13 cellular contexts compared by ENCODE assay signal in genomic region chr11:62755086-62755615, GRCh38. TPM values are rescaled to one million over a fixed set of nuclear protein-coding genes. Genes with fewer than 3 reads are reported as not detected.
DNase-seq lines count a peak whose midpoint lies in the region; ATAC-seq, FAIRE-seq and TF ChIP-seq lines count a peak whose summit lies in the region.
"Had no signal": no experiment of that assay in that cellular context is flagged by ENCODE, and none has a peak within 500 bp of the region (broad histone marks: within the 10 kb centered on the region; RNA-seq: fewer than 3 reads in every experiment).

No MANE protein-coding gene starts in this region.

- H3K27ac Mint-ChIP-seq in CD8-positive, alpha-beta memory T cell: peak overlapping the region in 4 of 8 donors; percentile 1 to 69 (median 57)
- no peak overlapping the region for H3K27ac Mint-ChIP-seq in natural killer cell treated with Interleukin-12 subunit alpha and Interleukin-12 subunit beta and Interleukin-15 and Interleukin-18, amount 100 ng/mL, for 72 hours
- peak overlapping the region in 1 of 7 donors; percentile 15 for H3K27ac Mint-ChIP-seq in CD14-positive monocyte

- no peak overlapping the region for H3K27ac ChIP-seq in CD8-positive, alpha-beta memory T cell (ENCODE audit: low read depth, low read length)
- H3K27ac ChIP-seq in KMS-11: no peak overlapping the region
- no peak overlapping the region for H3K27ac ChIP-seq in K562 (ENCODE audit: extremely low read depth, low read depth, low read length)

- in situ Hi-C loops in K562 (cut with MboI): no loop called here

- CTCF ChIA-PET in CD8-positive, alpha-beta memory T cell (lab: Charles Lee): interaction anchor here (0.6 to 3.6 kb wide), 2 partner anchors 14 to 51 kb away, joined by 3 to 31 read pairs; partner anchors contain the start of gene TAF6L
- CTCF ChIA-PET in K562 (lab: Yijun Ruan, JAX; ENCODE audit: low intra/inter-chr PET ratio): no interaction called here

- H3K9me1 ChIP-seq in K562 (ENCODE audit: control insufficient read depth, insufficient read depth, low read length): no peaks in the 10 kb centered on the region

- POLR2A ChIA-PET in CD8-positive, alpha-beta memory T cell (lab: Charles Lee): interaction anchor here (0.8 to 3.2 kb wide), 5 partner anchors 16 to 133 kb away, joined by 3 to 32 read pairs (median 21); partner anchors contain the start of genes B3GAT3, GNG3, TAF6L and TMEM179B
- POLR2A ChIA-PET in K562 (lab: Yijun Ruan, JAX): interaction anchor here (1.5 to 2.7 kb wide), 7 partner anchors 9 to 100 kb away, joined by 5 to 27 read pairs (median 12); partner anchors contain the start of genes BSCL2, C11orf98, CSKMT and GNG3

- peaks cover 14% of the 10 kb centered on the region for H3K36me3 ChIP-seq in CD8-positive, alpha-beta memory T cell (ENCODE audit: insufficient read depth, low read length)
- no peaks in the 10 kb centered on the region for H3K36me3 ChIP-seq in KMS-11 (ENCODE audit: insufficient read depth)
- peaks cover 17% of the 10 kb centered on the region; the same call in 1 of the 3 replicates for H3K36me3 ChIP-seq in K562 (ENCODE audit: control insufficient read depth, insufficient read depth, low read length)

- no peak for TF ChIP-seq CTCF in KMS-11 (conservative IDR thresholded peaks at IDR 0.05; ENCODE audit: low read depth, low read length)
- TF ChIP-seq CTCF in K562 (IDR thresholded peaks at IDR 0.05 in 2 of 3, conservative IDR thresholded peaks at IDR 0.05 in 1 of 3; ENCODE audit: insufficient read depth in 2 of 3, low read depth in 1 of 3, low read length in 3 of 3): no peak
- TF ChIP-seq CTCF in CD14-positive monocyte (IDR thresholded peaks at IDR 0.05): no peak

- no peak for TF ChIP-seq POLR2A in K562 (conservative IDR thresholded peaks at IDR 0.05)

- no peak for DNase-seq in CD8-positive, alpha-beta memory T cell
- DNase-seq in K562 (ENCODE audit: extremely low read depth in 1 of 4, low spot score in 3 of 4): no peak
- DNase-seq in natural killer cell treated with Interleukin-12 subunit alpha and Interleukin-12 subunit beta and Interleukin-15 and Interleukin-18, amount 100 ng/mL, for 72 hours (ENCODE audit: low spot score): no peak
- DNase-seq in CD14-positive monocyte (ENCODE audit: low spot score): no peak
- DNase-seq: activated gamma-delta T cell; cortex of kidney; KG1; left ventricle myocardium inferior; psoas muscle; stimulated activated CD4-positive, alpha-beta T cell treated with anti-CD3 and anti-CD28 coated beads, Interleukin-2, amount 100 ng/mL, for 48 hours had no signal

- no peak for TF ChIP-seq EP300 in K562 (IDR thresholded peaks at IDR 0.05; ENCODE audit: low read length)

- ATAC-seq in K562 (no peak), GM18511 (IDR thresholded peaks at IDR 0.05; ENCODE audit: unreplicated experiment) (no peak), HG03439 (IDR thresholded peaks at IDR 0.05; ENCODE audit: unreplicated experiment) (no peak)
- ATAC-seq in natural killer cell treated with Interleukin-12 subunit alpha and Interleukin-12 subunit beta and Interleukin-15 and Interleukin-18, amount 100 ng/mL, for 72 hours: no peak

- no peak for FAIRE-seq in K562 (lab: Jason Lieb, UNC)

- H4K20me1 ChIP-seq in KMS-11 (ENCODE audit: insufficient read depth): no peaks in the 10 kb centered on the region
- H4K20me1 ChIP-seq in K562 (replicated peaks; ENCODE audit: control insufficient read depth, insufficient read depth, low read length): no peaks in the 10 kb centered on the region

- peaks cover 21 to 30% (median 28%) of the 10 kb centered on the region in 3 donors for H3K4me1 Mint-ChIP-seq in CD8-positive, alpha-beta memory T cell
- peaks cover 0 to 3% of the 10 kb centered on the region in 2 donors for H3K4me1 Mint-ChIP-seq in natural killer cell treated with Interleukin-12 subunit alpha and Interleukin-12 subunit beta and Interleukin-15 and Interleukin-18, amount 100 ng/mL, for 72 hours (ENCODE audit: low read depth in 2 of 2)
- H3K4me1 Mint-ChIP-seq in CD14-positive monocyte: peaks cover 16% of the 10 kb centered on the region

- no peaks in the 10 kb centered on the region for H3K27me3 ChIP-seq in CD8-positive, alpha-beta memory T cell (ENCODE audit: insufficient read depth, low read length, poor library complexity, severe bottlenecking)
- H3K27me3 ChIP-seq in KMS-11 (ENCODE audit: insufficient read depth, low read depth) (no peaks in the 10 kb centered on the region), K562 (ENCODE audit: control insufficient read depth in 2 of 2, insufficient read depth in 2 of 2, low read length in 2 of 2) (no peaks in the 10 kb centered on the region)

- no peaks in the 10 kb centered on the region for H3K9me3 Mint-ChIP-seq in CD8-positive, alpha-beta memory T cell
- no peaks in the 10 kb centered on the region for H3K9me3 Mint-ChIP-seq in natural killer cell treated with Interleukin-12 subunit alpha and Interleukin-12 subunit beta and Interleukin-15 and Interleukin-18, amount 100 ng/mL, for 72 hours
- no peaks in the 10 kb centered on the region for H3K9me3 Mint-ChIP-seq in CD14-positive monocyte

- H3K4me2 ChIP-seq in KMS-11 (peak overlapping the region; percentile 47; the same call in 1 of the 2 replicates), K562 (ENCODE audit: insufficient read depth, low read length) (peak overlapping the region; percentile 94)

- no peak overlapping the region for H3K9ac ChIP-seq in KMS-11
- peak overlapping the region in 1 of 2 experiments; percentile 15; a peak in 1 of 4 replicates for H3K9ac ChIP-seq in K562 (ENCODE audit: insufficient read depth in 1 of 2, low read depth in 2 of 2, low read length in 2 of 2)

- H3K9me3 ChIP-seq in CD8-positive, alpha-beta memory T cell (ENCODE audit: low read length): no peaks in the 10 kb centered on the region
- H3K9me3 ChIP-seq in K562 (replicated peaks; ENCODE audit: control insufficient read depth, insufficient read depth, low read depth, low read length): no peaks in the 10 kb centered on the region
- H3K9me3 ChIP-seq: left ventricle myocardium inferior, psoas muscle had no signal

- no peak for TF ChIP-seq RAD21 in K562 (CRISPR knock-in tag; conservative IDR thresholded peaks at IDR 0.05 in 1 of 2, IDR thresholded peaks at IDR 0.05 in 1 of 2)

- 58% methylated on average over 10 of the region's 10 CpGs for WGBS in K562 (ENCODE audit: insufficient coverage, low coverage, missing lambda C conversion rate)

- H3K4me3 Mint-ChIP-seq in CD8-positive, alpha-beta memory T cell: peak overlapping the region in 5 of 7 donors; percentile 30 to 99 (median 63)
- peak overlapping the region; percentile 41 for H3K4me3 Mint-ChIP-seq in natural killer cell treated with Interleukin-12 subunit alpha and Interleukin-12 subunit beta and Interleukin-15 and Interleukin-18, amount 100 ng/mL, for 72 hours
- H3K4me3 Mint-ChIP-seq in CD14-positive monocyte: no peak overlapping the region

- peaks cover 21% of the 10 kb centered on the region for H3K4me1 ChIP-seq in CD8-positive, alpha-beta memory T cell (ENCODE audit: insufficient read depth, low read length)
- H3K4me1 ChIP-seq in KMS-11 (ENCODE audit: low read depth, poor library complexity, severe bottlenecking) (peaks cover 5% of the 10 kb centered on the region), K562 (replicated peaks in 1 of 2; ENCODE audit: control insufficient read depth in 2 of 2, insufficient read depth in 2 of 2, low read length in 2 of 2) (peaks cover 14 to 28% of the 10 kb centered on the region in 2 experiments; a peak in 4 of 5 replicates)

- no peaks in the 10 kb centered on the region for H3K27me3 Mint-ChIP-seq in CD8-positive, alpha-beta memory T cell
- H3K27me3 Mint-ChIP-seq in natural killer cell treated with Interleukin-12 subunit alpha and Interleukin-12 subunit beta and Interleukin-15 and Interleukin-18, amount 100 ng/mL, for 72 hours: no peaks in the 10 kb centered on the region
- peaks cover 1 to 2% (median 1%) of the 10 kb centered on the region in 3 donors for H3K27me3 Mint-ChIP-seq in CD14-positive monocyte (ENCODE audit: low read depth in 3 of 3)

- intact Hi-C loops in K562 (cut with micrococcal nuclease): no loop called here
- intact Hi-C loops in CD14-positive monocyte (cut with micrococcal nuclease): no loop called here

- no peak overlapping the region for H3K4me3 ChIP-seq in CD8-positive, alpha-beta memory T cell (ENCODE audit: low read length)
- H3K4me3 ChIP-seq in KMS-11 (IDR thresholded peaks at IDR 0.05; ENCODE audit: insufficient read depth, low read depth, low read length) (no peak overlapping the region), K562 (peak overlapping the region; percentile 63; the same call in 1 of the 2 replicates)

- BruUV-seq in K562 (replicated peaks; lab: Mats Ljungman, UMichigan): no TSS peak

- peaks cover 0 to 18% (median 0%) of the 10 kb centered on the region in 3 donors for H3K36me3 Mint-ChIP-seq in CD8-positive, alpha-beta memory T cell
- no peaks in the 10 kb centered on the region for H3K36me3 Mint-ChIP-seq in natural killer cell treated with Interleukin-12 subunit alpha and Interleukin-12 subunit beta and Interleukin-15 and Interleukin-18, amount 100 ng/mL, for 72 hours
- peaks cover 8 to 24% of the 10 kb centered on the region in 2 donors for H3K36me3 Mint-ChIP-seq in CD14-positive monocyte

- H2AFZ ChIP-seq in KMS-11 (ENCODE audit: low read depth): no peak overlapping the region; the same call in 1 of the 2 replicates
- H2AFZ ChIP-seq in K562 (ENCODE audit: low read depth, low read length): peak overlapping the region; percentile 71

- H3K79me2 ChIP-seq in KMS-11 (ENCODE audit: insufficient read depth, low read depth): no peaks in the 10 kb centered on the region
- H3K79me2 ChIP-seq in K562 (ENCODE audit: control insufficient read depth, insufficient read depth, low read length): peaks cover 22% of the 10 kb centered on the region

RNA-seq across cellular contexts. Expression of gene ZBTB3, which starts 1.2 kb away (rescaled TPM):
- 10 to 100 TPM in 1 of 2 experiments, 1 to 10 TPM in 1; 9.4 to 11.6 TPM for total RNA-seq in CD8-positive, alpha-beta memory T cell
- 3.5 TPM for polyA plus RNA-seq in CD8-positive, alpha-beta memory T cell
- total RNA-seq in K562 (2011; cell fraction: chromatin; rRNA removed; ENCODE audit: low replicate concordance): 10.0 and 21.0 TPM in 2 replicates
- total RNA-seq in K562 (2011; cell fraction: nucleolus; rRNA removed): 18.3 and 20.7 TPM in 2 replicates
- total RNA-seq in K562 (2011; cell fraction: nucleoplasm; rRNA removed): 15.9 and 17.5 TPM in 2 replicates
- 4.1 and 8.0 TPM in 2 replicates for total RNA-seq in K562 (2014; rRNA removed)
- total RNA-seq in K562 (2014; rRNA removed; fragmentation: Illumina TruSeq; extraction: Trizol): 6.5 and 7.2 TPM in 2 replicates
- total RNA-seq in K562 (2015; rRNA removed; fragmentation: Illumina TruSeq; extraction: Trizol): 7.1 and 7.3 TPM in 2 replicates
- total RNA-seq in K562 (2021): 8.9 and 10.0 TPM in 2 replicates
- polyA plus RNA-seq in K562 (2011; rRNA removed): 8.0 and 8.5 TPM in 2 replicates
- 13.1 and 13.6 TPM in 2 replicates for polyA plus RNA-seq in K562 (2011; cell fraction: cytosol; rRNA removed)
- polyA plus RNA-seq in K562 (2011; cell fraction: nucleus; rRNA removed): 8.5 and 10.0 TPM in 2 replicates
- polyA plus RNA-seq in K562 (2012): 2.7 TPM in 2 replicates
- 2.5 and 2.7 TPM in 2 replicates for polyA plus RNA-seq in K562 (2014; fragmentation: Illumina TruSeq; extraction: Trizol)
- 1 to 10 TPM; 1.9 to 3.0 TPM for polyA plus RNA-seq in K562 (2014; fragmentation: Nextera tagmentation; extraction: Ambion mirVana)
- 4.6 and 4.9 TPM in 2 replicates for polyA plus RNA-seq in K562 (2014; rRNA removed)
- polyA minus RNA-seq in K562 (2011; rRNA and poly(A)+ RNA removed): 8.0 and 10.4 TPM in 2 replicates
- 6.5 and 8.5 TPM in 2 replicates for polyA minus RNA-seq in K562 (2011; cell fraction: cytosol; rRNA and poly(A)+ RNA removed)
- polyA minus RNA-seq in K562 (2011; cell fraction: nucleus; rRNA and poly(A)+ RNA removed): 5.5 and 8.3 TPM in 2 replicates
- 1 to 10 TPM; 6.5 to 8.1 TPM for total RNA-seq in natural killer cell treated with Interleukin-12 subunit alpha and Interleukin-12 subunit beta and Interleukin-15 and Interleukin-18, amount 100 ng/mL, for 72 hours
- 1 to 10 TPM; 1.7 to 2.0 TPM for polyA plus RNA-seq in CD14-positive monocyte

RNA-seq across cellular contexts. Expression of gene POLR2G, which starts 6.2 kb away (rescaled TPM):
- 100 to 1,000 TPM; 151 to 160 TPM for total RNA-seq in CD8-positive, alpha-beta memory T cell
- 272 TPM for polyA plus RNA-seq in CD8-positive, alpha-beta memory T cell
- 63.0 and 98.4 TPM in 2 replicates for total RNA-seq in K562 (2011; cell fraction: chromatin; rRNA removed; ENCODE audit: low replicate concordance)
- 83.7 and 90.9 TPM in 2 replicates for total RNA-seq in K562 (2011; cell fraction: nucleolus; rRNA removed)
- 74.9 and 80.2 TPM in 2 replicates for total RNA-seq in K562 (2011; cell fraction: nucleoplasm; rRNA removed)
- total RNA-seq in K562 (2014; rRNA removed) (151 and 169 TPM in 2 replicates), K562 (2014; rRNA removed; fragmentation: Illumina TruSeq; extraction: Trizol) (197 and 202 TPM in 2 replicates), K562 (2015; rRNA removed; fragmentation: Illumina TruSeq; extraction: Trizol) (163 and 164 TPM in 2 replicates), K562 (2021) (149 and 150 TPM in 2 replicates)
- polyA plus RNA-seq in K562 (2011; rRNA removed) (273 and 305 TPM in 2 replicates), K562 (2014; fragmentation: Illumina TruSeq; extraction: Trizol) (221 and 236 TPM in 2 replicates), K562 (2014; fragmentation: Nextera tagmentation; extraction: Ambion mirVana) (100 to 1,000 TPM; 509 to 616 TPM), K562 (2014; rRNA removed) (219 and 232 TPM in 2 replicates), CD14-positive monocyte (100 to 1,000 TPM; 231 to 243 TPM)
- 289 and 424 TPM in 2 replicates for polyA plus RNA-seq in K562 (2011; cell fraction: cytosol; rRNA removed)
- polyA plus RNA-seq in K562 (2011; cell fraction: nucleus; rRNA removed): 150 and 211 TPM in 2 replicates
- 173 and 226 TPM in 2 replicates for polyA plus RNA-seq in K562 (2012)
- 245 and 324 TPM in 2 replicates for polyA minus RNA-seq in K562 (2011; rRNA and poly(A)+ RNA removed)
- 112 and 130 TPM in 2 replicates for polyA minus RNA-seq in K562 (2011; cell fraction: cytosol; rRNA and poly(A)+ RNA removed)
- 30.8 and 56.9 TPM in 2 replicates for polyA minus RNA-seq in K562 (2011; cell fraction: nucleus; rRNA and poly(A)+ RNA removed)
- total RNA-seq in natural killer cell treated with Interleukin-12 subunit alpha and Interleukin-12 subunit beta and Interleukin-15 and Interleukin-18, amount 100 ng/mL, for 72 hours: 100 to 1,000 TPM in 1 of 2 donors, 10 to 100 TPM in 1; 93.3 to 127 TPM

RNA-seq across cellular contexts. Expression of gene TAF6L, which starts 16.0 kb away (rescaled TPM):
- total RNA-seq in CD8-positive, alpha-beta memory T cell: 10 to 100 TPM; 21.8 to 24.1 TPM
- polyA plus RNA-seq in CD8-positive, alpha-beta memory T cell: 9.6 TPM
- 71.7 and 164 TPM in 2 replicates for total RNA-seq in K562 (2011; cell fraction: chromatin; rRNA removed; ENCODE audit: low replicate concordance)
- 87.9 and 123 TPM in 2 replicates for total RNA-seq in K562 (2011; cell fraction: nucleolus; rRNA removed)
- 60.0 and 71.0 TPM in 2 replicates for total RNA-seq in K562 (2011; cell fraction: nucleoplasm; rRNA removed)
- 29.0 and 31.4 TPM in 2 replicates for total RNA-seq in K562 (2014; rRNA removed)
- 8.1 and 12.6 TPM in 2 replicates for total RNA-seq in K562 (2014; rRNA removed; fragmentation: Illumina TruSeq; extraction: Trizol)
- 20.8 and 24.1 TPM in 2 replicates for total RNA-seq in K562 (2015; rRNA removed; fragmentation: Illumina TruSeq; extraction: Trizol)
- total RNA-seq in K562 (2021): 27.2 and 28.5 TPM in 2 replicates
- 21.6 and 28.5 TPM in 2 replicates for polyA plus RNA-seq in K562 (2011; rRNA removed)
- 20.2 and 23.1 TPM in 2 replicates for polyA plus RNA-seq in K562 (2011; cell fraction: cytosol; rRNA removed)
- polyA plus RNA-seq in K562 (2011; cell fraction: nucleus; rRNA removed): 167 and 171 TPM in 2 replicates
- polyA plus RNA-seq in K562 (2012): 24.5 and 26.2 TPM in 2 replicates
- 15.4 and 23.0 TPM in 2 replicates for polyA plus RNA-seq in K562 (2014; fragmentation: Illumina TruSeq; extraction: Trizol)
- polyA plus RNA-seq in K562 (2014; fragmentation: Nextera tagmentation; extraction: Ambion mirVana): under 1 TPM; 0.04 to 0.25 TPM
- 45.5 and 48.0 TPM in 2 replicates for polyA plus RNA-seq in K562 (2014; rRNA removed)
- polyA minus RNA-seq in K562 (2011; rRNA and poly(A)+ RNA removed): 24.0 and 25.1 TPM in 2 replicates
- 17.0 and 19.9 TPM in 2 replicates for polyA minus RNA-seq in K562 (2011; cell fraction: cytosol; rRNA and poly(A)+ RNA removed)
- 22.8 and 27.5 TPM in 2 replicates for polyA minus RNA-seq in K562 (2011; cell fraction: nucleus; rRNA and poly(A)+ RNA removed)
- total RNA-seq in natural killer cell treated with Interleukin-12 subunit alpha and Interleukin-12 subunit beta and Interleukin-15 and Interleukin-18, amount 100 ng/mL, for 72 hours: 10 to 100 TPM; 13.9 to 34.1 TPM
- polyA plus RNA-seq in CD14-positive monocyte: 1 to 10 TPM; 5.1 to 5.3 TPM

RNA-seq across cellular contexts. Expression of gene TTC9C, which starts 26.9 kb away (rescaled TPM):
- total RNA-seq in CD8-positive, alpha-beta memory T cell: 10 to 100 TPM; 36.7 to 37.2 TPM
- polyA plus RNA-seq in CD8-positive, alpha-beta memory T cell: 22.2 TPM
- total RNA-seq in K562 (2011; cell fraction: chromatin; rRNA removed; ENCODE audit: low replicate concordance): 26.7 and 28.7 TPM in 2 replicates
- total RNA-seq in K562 (2011; cell fraction: nucleolus; rRNA removed): 19.0 and 21.8 TPM in 2 replicates
- total RNA-seq in K562 (2011; cell fraction: nucleoplasm; rRNA removed): 33.8 and 55.3 TPM in 2 replicates
- total RNA-seq in K562 (2014; rRNA removed) (33.7 and 39.6 TPM in 2 replicates), K562 (2014; rRNA removed; fragmentation: Illumina TruSeq; extraction: Trizol) (27.7 and 36.3 TPM in 2 replicates), K562 (2015; rRNA removed; fragmentation: Illumina TruSeq; extraction: Trizol) (38.3 TPM in 2 replicates), K562 (2021) (34.0 and 35.1 TPM in 2 replicates)
- polyA plus RNA-seq in K562 (2011; rRNA removed) (37.1 and 42.8 TPM in 2 replicates), K562 (2014; fragmentation: Illumina TruSeq; extraction: Trizol) (48.8 and 51.2 TPM in 2 replicates), K562 (2014; fragmentation: Nextera tagmentation; extraction: Ambion mirVana) (10 to 100 TPM; 56.5 to 59.0 TPM), K562 (2014; rRNA removed) (32.8 and 44.6 TPM in 2 replicates), CD14-positive monocyte (10 to 100 TPM; 17.9 to 21.6 TPM)
- 23.7 and 39.7 TPM in 2 replicates for polyA plus RNA-seq in K562 (2011; cell fraction: cytosol; rRNA removed)
- polyA plus RNA-seq in K562 (2011; cell fraction: nucleus; rRNA removed): 30.6 and 32.5 TPM in 2 replicates
- 38.9 and 42.1 TPM in 2 replicates for polyA plus RNA-seq in K562 (2012)
- polyA minus RNA-seq in K562 (2011; rRNA and poly(A)+ RNA removed): 18.1 and 21.0 TPM in 2 replicates
- polyA minus RNA-seq in K562 (2011; cell fraction: cytosol; rRNA and poly(A)+ RNA removed): 14.7 and 15.4 TPM in 2 replicates
- polyA minus RNA-seq in K562 (2011; cell fraction: nucleus; rRNA and poly(A)+ RNA removed): 7.7 and 10.4 TPM in 2 replicates
- total RNA-seq in natural killer cell treated with Interleukin-12 subunit alpha and Interleukin-12 subunit beta and Interleukin-15 and Interleukin-18, amount 100 ng/mL, for 72 hours: 10 to 100 TPM; 36.8 to 39.4 TPM

RNA-seq across cellular contexts. Expression of gene HNRNPUL2, which starts 27.9 kb away (rescaled TPM):
- 10 to 100 TPM; 58.7 to 64.3 TPM for total RNA-seq in CD8-positive, alpha-beta memory T cell
- 3.3 TPM for polyA plus RNA-seq in CD8-positive, alpha-beta memory T cell
- 97.1 and 127 TPM in 2 replicates for total RNA-seq in K562 (2011; cell fraction: chromatin; rRNA removed; ENCODE audit: low replicate concordance)
- 33.5 and 44.5 TPM in 2 replicates for total RNA-seq in K562 (2011; cell fraction: nucleolus; rRNA removed)
- total RNA-seq in K562 (2011; cell fraction: nucleoplasm; rRNA removed): 63.0 and 70.1 TPM in 2 replicates
- 7.8 and 9.0 TPM in 2 replicates for total RNA-seq in K562 (2014; rRNA removed)
- total RNA-seq in K562 (2014; rRNA removed; fragmentation: Illumina TruSeq; extraction: Trizol): 15.2 and 18.9 TPM in 2 replicates
- total RNA-seq in K562 (2015; rRNA removed; fragmentation: Illumina TruSeq; extraction: Trizol): 17.5 and 18.2 TPM in 2 replicates
- 22.4 and 31.9 TPM in 2 replicates for total RNA-seq in K562 (2021)
- 14.4 and 15.4 TPM in 2 replicates for polyA plus RNA-seq in K562 (2011; rRNA removed)
- 6.7 and 10.7 TPM in 2 replicates for polyA plus RNA-seq in K562 (2011; cell fraction: cytosol; rRNA removed)
- polyA plus RNA-seq in K562 (2011; cell fraction: nucleus; rRNA removed): 15.1 and 19.5 TPM in 2 replicates
- polyA plus RNA-seq in K562 (2012): 32.2 and 50.2 TPM in 2 replicates
- 44.3 and 45.4 TPM in 2 replicates for polyA plus RNA-seq in K562 (2014; fragmentation: Illumina TruSeq; extraction: Trizol)
- 1 to 10 TPM in 1 of 2 experiments, under 1 TPM in 1; 0.89 to 1.4 TPM for polyA plus RNA-seq in K562 (2014; fragmentation: Nextera tagmentation; extraction: Ambion mirVana)
- 23.8 and 32.3 TPM in 2 replicates for polyA plus RNA-seq in K562 (2014; rRNA removed)
- polyA minus RNA-seq in K562 (2011; rRNA and poly(A)+ RNA removed): 17.4 and 25.6 TPM in 2 replicates
- polyA minus RNA-seq in K562 (2011; cell fraction: cytosol; rRNA and poly(A)+ RNA removed): 10.1 and 10.6 TPM in 2 replicates
- 11.8 and 22.9 TPM in 2 replicates for polyA minus RNA-seq in K562 (2011; cell fraction: nucleus; rRNA and poly(A)+ RNA removed)
- 10 to 100 TPM; 54.6 to 55.5 TPM for total RNA-seq in natural killer cell treated with Interleukin-12 subunit alpha and Interleukin-12 subunit beta and Interleukin-15 and Interleukin-18, amount 100 ng/mL, for 72 hours
- under 1 TPM; 0.33 to 0.88 TPM for polyA plus RNA-seq in CD14-positive monocyte

Comparison
In these comparisons a context has a peak if more than half of its experiments do, and no peak if none do; other contexts are left out.
1. H3K4me3 Mint-ChIP-seq: peak in CD8-positive, alpha-beta memory T cell (5 of 7) and natural killer cell treated with Interleukin-12 subunit alpha and Interleukin-12 subunit beta and Interleukin-15 and Interleukin-18, amount 100 ng/mL, for 72 hours (single experiment); none in CD14-positive monocyte (0 of 2).